ENCODE assay signal across 8 cellular contexts in the genomic region with DNA sequence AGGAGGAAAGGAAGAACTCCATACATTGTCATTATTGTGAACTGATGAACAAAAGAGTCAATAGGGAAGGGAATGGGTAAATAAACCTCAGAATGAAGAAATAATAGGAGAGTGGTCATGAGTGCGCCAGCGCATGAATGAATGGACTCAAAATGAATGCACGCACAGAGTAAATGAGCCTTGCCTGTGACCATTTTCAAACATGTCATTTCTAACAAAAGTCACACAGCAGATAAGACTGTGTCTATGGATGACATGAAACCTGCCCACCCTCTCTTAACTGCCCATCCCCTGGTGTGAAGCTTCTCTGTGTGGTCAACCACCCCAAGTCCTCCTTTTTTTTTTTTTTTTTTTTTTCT.
DNase-seq lines count a peak whose midpoint lies in the region; ATAC-seq, FAIRE-seq and TF ChIP-seq lines count a peak whose summit lies in the region.

No MANE protein-coding gene starts in this region.

- H3K36me3 Mint-ChIP-seq in activated T-cell treated with anti-CD3 and anti-CD28 coated beads, Interleukin-2, amount 50 U/mL, for 72 hours (ENCODE audit: insufficient read depth in 2 of 2), result no peaks in the 10 kb centered on the region
- H3K36me3 Mint-ChIP-seq in astrocyte (ENCODE audit: low read depth, unreplicated experiment), result no peaks in the 10 kb centered on the region

- H3K27ac ChIP-seq in astrocyte (ENCODE audit: low read depth, low read length) (no peak overlapping the region), trophoblast cell (ENCODE audit: low read depth, low read length) (no peak overlapping the region)

- DNase-seq in activated T-cell treated with anti-CD3 and anti-CD28 coated beads, Interleukin-2, amount 50 U/mL, for 72 hours, result no peak
- DNase-seq in activated T-cell treated with anti-CD3 and anti-CD28 coated beads, Interleukin-2, amount 50 U/mL, for 48 hours, result no peak
- DNase-seq in astrocyte (ENCODE audit: low read depth), result no peak
- no peak for DNase-seq in stimulated activated naive CD8-positive, alpha-beta T cell treated with anti-CD3 and anti-CD28 coated beads, Interleukin-15, amount 100 ng/mL, for 72 hours
- no peak for DNase-seq in trophoblast cell
- no peak for DNase-seq in ecto neural progenitor cell (ENCODE audit: low spot score)

- no peak overlapping the region for H2BK12ac ChIP-seq in trophoblast cell (ENCODE audit: low read length)

- H3K79me2 ChIP-seq in astrocyte (ENCODE audit: insufficient read depth, low read length) (no peaks in the 10 kb centered on the region), trophoblast cell (ENCODE audit: control insufficient read depth, insufficient read depth, low read length, poor library complexity) (no peaks in the 10 kb centered on the region)

- no peak overlapping the region for H4K8ac ChIP-seq in trophoblast cell (ENCODE audit: low read depth, low read length)

- H3K27ac Mint-ChIP-seq in activated T-cell treated with anti-CD3 and anti-CD28 coated beads, Interleukin-2, amount 50 U/mL, for 72 hours, result no peak overlapping the region
- H3K27ac Mint-ChIP-seq in astrocyte (ENCODE audit: unreplicated experiment), result peak overlapping the region; percentile 21
- H3K27ac Mint-ChIP-seq in stimulated activated naive CD8-positive, alpha-beta T cell treated with anti-CD3 and anti-CD28 coated beads, Interleukin-15, amount 100 ng/mL, for 72 hours, result peak overlapping the region; percentile 72 to 77

- H2AFZ ChIP-seq in astrocyte (ENCODE audit: low read depth, low read length), result no peak overlapping the region
- no peak overlapping the region for H2AFZ ChIP-seq in trophoblast cell (ENCODE audit: insufficient read depth, low read length, poor library complexity)

- H3K9ac ChIP-seq in astrocyte (ENCODE audit: low read length) (no peak overlapping the region), trophoblast cell (ENCODE audit: low read length) (no peak overlapping the region)

- peaks cover 4% of the 10 kb centered on the region for H3K79me1 ChIP-seq in trophoblast cell (ENCODE audit: low read length)

- H3K4me2 ChIP-seq in astrocyte (ENCODE audit: low read length) (peak overlapping the region; percentile 97), trophoblast cell (ENCODE audit: low read length) (no peak overlapping the region)

- no peak overlapping the region for H3K4ac ChIP-seq in trophoblast cell (ENCODE audit: low read depth, low read length)

- no peaks in the 10 kb centered on the region for H3K9me3 Mint-ChIP-seq in activated T-cell treated with anti-CD3 and anti-CD28 coated beads, Interleukin-2, amount 50 U/mL, for 72 hours
- peaks cover 2% of the 10 kb centered on the region for H3K9me3 Mint-ChIP-seq in astrocyte (ENCODE audit: unreplicated experiment)
- H3K9me3 Mint-ChIP-seq in stimulated activated naive CD8-positive, alpha-beta T cell treated with anti-CD3 and anti-CD28 coated beads, Interleukin-15, amount 100 ng/mL, for 72 hours, result no peaks in the 10 kb centered on the region

- H3K27me3 ChIP-seq in astrocyte (ENCODE audit: insufficient read depth, low read length), result peaks cover 3% of the 10 kb centered on the region
- H3K27me3 ChIP-seq in trophoblast cell (ENCODE audit: insufficient read depth, low read length), result peaks cover 2% of the 10 kb centered on the region

- no peak overlapping the region for H3K4me3 ChIP-seq in astrocyte (ENCODE audit: insufficient read depth, low read depth, low read length)
- H3K4me3 ChIP-seq in trophoblast cell (ENCODE audit: low read depth, low read length), result no peak overlapping the region

- H3K36me3 ChIP-seq in astrocyte (ENCODE audit: insufficient read depth, low read length) (no peaks in the 10 kb centered on the region), trophoblast cell (ENCODE audit: control insufficient read depth in 1 of 2, insufficient read depth in 2 of 2, low read length in 2 of 2) (no peaks in the 10 kb centered on the region)

- no CpG with 5 or more reads among the region's 3 CpGs for WGBS in trophoblast cell (ENCODE audit: extremely low coverage, insufficient coverage, insufficient read length)

- H3K4me3 Mint-ChIP-seq in activated T-cell treated with anti-CD3 and anti-CD28 coated beads, Interleukin-2, amount 50 U/mL, for 72 hours, result peak overlapping the region; percentile 89 to 92
- H3K4me3 Mint-ChIP-seq in astrocyte (ENCODE audit: unreplicated experiment), result peak overlapping the region; percentile 91
- H3K4me3 Mint-ChIP-seq in stimulated activated naive CD8-positive, alpha-beta T cell treated with anti-CD3 and anti-CD28 coated beads, Interleukin-15, amount 100 ng/mL, for 72 hours, result peak overlapping the region; percentile 86 to 88

- H2BK5ac ChIP-seq in trophoblast cell (ENCODE audit: low read depth, low read length, poor library complexity), result no peak overlapping the region

- FAIRE-seq in astrocyte (lab: Jason Lieb, UNC), result no peak

- H3K4me1 ChIP-seq in astrocyte (ENCODE audit: insufficient read depth, low read length), result peaks cover 5% of the 10 kb centered on the region
- peaks cover 0 to 5% of the 10 kb centered on the region in 2 experiments for H3K4me1 ChIP-seq in trophoblast cell (ENCODE audit: control insufficient read depth in 1 of 2, insufficient read depth in 2 of 2, low read length in 2 of 2)

- H3K27me3 Mint-ChIP-seq in activated T-cell treated with anti-CD3 and anti-CD28 coated beads, Interleukin-2, amount 50 U/mL, for 72 hours (ENCODE audit: low read depth), result peaks cover 17% of the 10 kb centered on the region
- H3K27me3 Mint-ChIP-seq in astrocyte (ENCODE audit: low read depth, unreplicated experiment), result peaks cover 63% of the 10 kb centered on the region
- no peaks in the 10 kb centered on the region for H3K27me3 Mint-ChIP-seq in stimulated activated naive CD8-positive, alpha-beta T cell treated with anti-CD3 and anti-CD28 coated beads, Interleukin-15, amount 100 ng/mL, for 72 hours

- H4K91ac ChIP-seq in trophoblast cell (ENCODE audit: low read depth, low read length), result no peak overlapping the region

- no peak overlapping the region for H2AK5ac ChIP-seq in trophoblast cell (ENCODE audit: low read length)

- no peak for TF ChIP-seq CTCF in astrocyte (IDR thresholded peaks at IDR 0.05; ENCODE audit: insufficient read depth, low read depth, low read length)

- no peak overlapping the region for H4K12ac ChIP-seq in trophoblast cell (ENCODE audit: low read depth, low read length)

- no peak overlapping the region for H3K14ac ChIP-seq in trophoblast cell (ENCODE audit: low read length)

- no peaks in the 10 kb centered on the region for H4K20me1 ChIP-seq in astrocyte (ENCODE audit: insufficient read depth, low read length)

- peak; percentile 6 to 18 for ATAC-seq in activated T-cell treated with anti-CD3 and anti-CD28 coated beads, Interleukin-2, amount 50 U/mL, for 72 hours (replicated peaks in 1 of 2)
- ATAC-seq in HG03039 (IDR thresholded peaks at IDR 0.05; ENCODE audit: unreplicated experiment) (peak; percentile 11), HG03025 (IDR thresholded peaks at IDR 0.05; ENCODE audit: low FRiP score, unreplicated experiment) (no peak)
- ATAC-seq in stimulated activated naive CD8-positive, alpha-beta T cell treated with anti-CD3 and anti-CD28 coated beads, Interleukin-15, amount 100 ng/mL, for 72 hours, result peak; percentile 26

- H3K9me3 ChIP-seq in astrocyte (ENCODE audit: insufficient read depth, low read depth, low read length) (no peaks in the 10 kb centered on the region), trophoblast cell (ENCODE audit: insufficient read depth, low read depth, low read length) (no peaks in the 10 kb centered on the region)

- peaks cover 7% of the 10 kb centered on the region for H3K4me1 Mint-ChIP-seq in activated T-cell treated with anti-CD3 and anti-CD28 coated beads, Interleukin-2, amount 50 U/mL, for 72 hours (ENCODE audit: low read depth)
- peaks cover 6% of the 10 kb centered on the region for H3K4me1 Mint-ChIP-seq in astrocyte (ENCODE audit: low read depth, unreplicated experiment)
- peaks cover 20% of the 10 kb centered on the region for H3K4me1 Mint-ChIP-seq in stimulated activated naive CD8-positive, alpha-beta T cell treated with anti-CD3 and anti-CD28 coated beads, Interleukin-15, amount 100 ng/mL, for 72 hours

- H2BK120ac ChIP-seq in trophoblast cell (ENCODE audit: insufficient read depth, low read length, poor library complexity), result no peak overlapping the region

- no peak overlapping the region for H3K23ac ChIP-seq in trophoblast cell (ENCODE audit: low read length)

- no peak overlapping the region for H3K18ac ChIP-seq in trophoblast cell (ENCODE audit: low read length)
